Comparison of ENCODE assay signal across 8 cellular contexts in the genomic region with DNA sequence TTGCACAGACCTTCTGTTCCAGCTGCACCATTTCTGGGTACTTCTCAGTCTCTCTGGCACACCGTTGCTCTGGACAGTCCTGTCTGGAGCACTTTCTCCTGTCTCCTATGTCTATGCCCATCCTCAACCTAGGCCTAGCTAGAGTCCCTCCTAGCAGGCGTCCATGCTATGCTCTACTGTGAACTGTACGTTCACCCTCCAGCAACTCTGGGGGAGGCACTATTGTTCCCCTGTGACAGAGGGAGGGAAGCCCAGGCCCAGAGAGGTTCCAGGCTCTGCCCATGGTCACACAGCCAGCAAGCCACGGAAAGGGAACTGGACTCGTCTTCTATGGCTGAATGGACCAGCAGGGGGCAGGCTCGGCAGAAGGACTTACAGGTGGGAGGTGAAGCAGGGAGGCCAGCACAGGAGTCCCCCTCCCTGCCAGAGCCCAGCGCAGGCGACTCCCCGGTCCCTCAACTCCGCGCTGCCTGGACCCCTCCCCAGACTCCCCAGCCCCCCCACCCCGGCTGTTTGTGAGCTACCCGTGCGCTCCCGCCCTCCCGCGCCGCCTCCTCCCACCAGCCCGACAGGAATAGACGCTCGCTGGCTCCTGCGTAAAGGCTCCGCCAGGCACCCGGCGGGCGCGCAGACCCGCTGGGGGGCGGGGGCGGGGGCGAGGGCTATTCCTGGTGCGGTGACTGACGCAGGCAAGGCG. TPM values are rescaled to one million over a fixed set of nuclear protein-coding genes. Genes with fewer than 3 reads are reported as not detected.
DNase-seq lines count a peak whose midpoint lies in the region; ATAC-seq and TF ChIP-seq lines count a peak whose summit lies in the region.

No MANE protein-coding gene starts in this region.

- H3K4me1 ChIP-seq in GM23248 (ENCODE audit: insufficient read depth) (no peaks in the 10 kb centered on the region), OCI-LY7 (ENCODE audit: insufficient read depth, low read length, poor library complexity, severe bottlenecking) (no peaks in the 10 kb centered on the region)

- H3K9ac ChIP-seq in GM23248 = no peak overlapping the region

- peaks cover 33% of the 10 kb centered on the region for H3K27me3 ChIP-seq in GM23248 (replicated peaks; ENCODE audit: insufficient read depth)

- H3F3A ChIP-seq in GM23248 (ENCODE audit: insufficient read depth) = no peaks in the 10 kb centered on the region

- H4K20me1 ChIP-seq in GM23248 (ENCODE audit: insufficient read depth) (no peaks in the 10 kb centered on the region), OCI-LY7 (ENCODE audit: insufficient read depth, low read length) (no peaks in the 10 kb centered on the region)

- DNase-seq in AG09309 (ENCODE audit: low read depth) (no peak), GM23248 (peak; percentile 68), OCI-LY7 (ENCODE audit: low spot score) (peak; percentile 54), Right ventricle myocardium superior (peak; percentile 73), posterior cingulate gyrus (peak; percentile 48 to 95 (median 81)), NCI-H1048 (lab: John Stamatoyannopoulos, UW) (no peak)
- DNase-seq in activated effector memory CD4-positive, alpha-beta T cell treated with anti-CD3 and anti-CD28 coated beads, Interleukin-2, amount 50 U/mL, for 16 hours = peak; percentile 82

- TF ChIP-seq CTCF in AG09309 (IDR thresholded peaks at IDR 0.05; ENCODE audit: control insufficient read depth, insufficient read depth, low read depth, low read length, missing control alignments) (peak; percentile 59), OCI-LY7 (conservative IDR thresholded peaks at IDR 0.05; ENCODE audit: low read length) (peak; percentile 76)

- no TSS peak for BruUV-seq in OCI-LY7 (replicated peaks; lab: Mats Ljungman, UMichigan)

- no peaks in the 10 kb centered on the region for H3K79me2 ChIP-seq in GM23248 (ENCODE audit: insufficient read depth)
- H3K79me2 ChIP-seq in OCI-LY7 (ENCODE audit: insufficient read depth, low read depth, low read length) = no peaks in the 10 kb centered on the region

- H3K9me3 ChIP-seq in GM23248 (ENCODE audit: low read depth) (no peaks in the 10 kb centered on the region), OCI-LY7 (ENCODE audit: low read length) (no peaks in the 10 kb centered on the region)

- H3K4me3 ChIP-seq in AG09309 (ENCODE audit: control insufficient read depth, low read depth, low read length) (no peak overlapping the region), GM23248 (no peak overlapping the region), OCI-LY7 (ENCODE audit: low read depth, low read length, poor library complexity, severe bottlenecking) (no peak overlapping the region)

- H2AFZ ChIP-seq in GM23248 (no peak overlapping the region), OCI-LY7 (ENCODE audit: low read length) (no peak overlapping the region)

- H3K4me2 ChIP-seq in GM23248 (ENCODE audit: unreplicated experiment) = no peak overlapping the region
- H3K4me2 ChIP-seq in OCI-LY7 (ENCODE audit: low read length) = no peak overlapping the region

- H3K9me2 ChIP-seq in GM23248 (ENCODE audit: insufficient read depth) (no peaks in the 10 kb centered on the region), OCI-LY7 (ENCODE audit: insufficient read depth, low read length) (no peaks in the 10 kb centered on the region)

- in situ Hi-C loops in GM23248 (cut with MboI) = no loop called here

- CTCF ChIA-PET in OCI-LY7 (lab: Charles Lee; ENCODE audit: unreplicated experiment) = interaction anchor here (0.6 kb wide), 2 partner anchors 68 to 181 kb away, joined by 3 to 6 read pairs; no protein-coding TSS in a partner anchor

- 13 to 19% methylated on average over 7 to 30 of the region's 34 CpGs for WGBS in GM23248 (ENCODE audit: low coverage in 1 of 2, low lambda C conversion rate in 2 of 2, missing lambda C conversion rate in 2 of 2), 2 experiments

- H3K36me3 ChIP-seq in GM23248 (ENCODE audit: low read depth) (no peaks in the 10 kb centered on the region), OCI-LY7 (ENCODE audit: insufficient read depth, low read length) (no peaks in the 10 kb centered on the region)

- H3K27ac ChIP-seq in GM23248 (no peak overlapping the region), OCI-LY7 (ENCODE audit: low read depth, low read length, poor library complexity, severe bottlenecking) (no peak overlapping the region)

- intact Hi-C loops in OCI-LY7 (cut with micrococcal nuclease; ENCODE audit: unreplicated experiment) = loop anchor here (2.0 kb wide), 1 partner anchor 240 kb away; no protein-coding TSS in a partner anchor
- intact Hi-C loops in Right ventricle myocardium superior (cut with DNase I) = loop anchor here (5.0 kb wide), 2 partner anchors 188 to 517 kb away; no protein-coding TSS in a partner anchor
- intact Hi-C loops in posterior cingulate gyrus (cut with DNase I) = loop anchor here (5.0 to 10.0 kb wide), 2 partner anchors 57 to 240 kb away; no protein-coding TSS in a partner anchor

- peak; percentile 35 for ATAC-seq in Right ventricle myocardium superior (ENCODE audit: poor library complexity)
- ATAC-seq in HG03280 (IDR thresholded peaks at IDR 0.05; ENCODE audit: unreplicated experiment) = no peak

- POLR2A ChIA-PET in OCI-LY7 (lab: Charles Lee) = no interaction called here

RNA-seq across cellular contexts. Expression of gene LINGO1, which starts 1.7 kb away (rescaled TPM):
- not detected in 2 replicates for total RNA-seq in GM23248 (2014; rRNA removed; shearing (Covaris generic))
- polyA plus RNA-seq in GM23248 (2016; fragmentation: Nextera tagmentation; extraction: Ambion mirVana) = not detected in 2 replicates
- total RNA-seq in OCI-LY7 (2014; rRNA removed; shearing (Covaris generic)) = not detected in 2 replicates
- total RNA-seq in OCI-LY7 (2022) = not detected in 2 replicates
- 0.81 TPM for total RNA-seq in Right ventricle myocardium superior

Comparison
In these comparisons a context has a peak if more than half of its experiments do, and no peak if none do; other contexts are left out.
1. DNase-seq: peak in GM23248 (single experiment), OCI-LY7 (single experiment), activated effector memory CD4-positive, alpha-beta T cell treated with anti-CD3 and anti-CD28 coated beads, Interleukin-2, amount 50 U/mL, for 16 hours (single experiment), Right ventricle myocardium superior (single experiment) and posterior cingulate gyrus (10 of 10); none in AG09309 (single experiment) and NCI-H1048 (single experiment).